In the genomic region with DNA sequence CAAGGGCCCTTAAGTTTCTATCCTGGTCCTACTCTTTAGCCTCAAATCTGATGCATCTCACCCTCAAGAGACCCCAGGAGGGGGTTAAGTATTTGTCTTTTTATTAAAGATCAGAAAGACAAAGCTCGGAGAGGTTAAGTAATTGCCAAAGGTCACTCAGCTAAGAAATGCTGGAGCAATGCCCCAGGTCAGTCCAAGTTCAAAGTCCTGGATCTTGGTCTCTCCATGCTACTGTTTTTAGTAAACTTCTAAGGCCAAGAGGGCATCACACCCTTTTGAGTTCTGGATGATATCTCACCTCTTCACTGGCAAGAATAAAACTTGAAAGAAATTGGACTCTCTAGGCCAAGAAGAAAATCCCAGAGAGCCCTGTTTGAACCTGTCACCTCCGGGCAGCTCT, we compare ENCODE assay signal across 10 cellular contexts.
"Had no signal": no experiment of that assay in that cellular context is flagged by ENCODE, and none has a peak within 500 bp of the region (broad histone marks: within the 10 kb centered on the region; RNA-seq: fewer than 3 reads in every experiment).

No MANE protein-coding gene starts in this region.

- H3K4me3 Mint-ChIP-seq: activated CD4-positive, alpha-beta memory T cell treated with anti-CD3 and anti-CD28 coated beads, Interleukin-2, amount 10 ng/mL, durations not matched to agents 7 days and 5 days; activated T-cell treated with anti-CD3 and anti-CD28 coated beads, Interleukin-2, amount 50 U/mL, for 72 hours; natural killer cell; stimulated activated effector memory CD8-positive, alpha-beta T cell treated with anti-CD3 and anti-CD28 coated beads, Interleukin-12 subunit alpha, Interleukin-12 subunit beta, amount 100 ng/mL, for 72 hours had no signal

- H3K36me3 ChIP-seq: ascending aorta, colonic mucosa, ovary, tibial nerve had no signal

- H3K9me3 ChIP-seq: ascending aorta, colonic mucosa, ovary, tibial nerve had no signal

- H3K27me3 ChIP-seq: ascending aorta, ovary, tibial nerve had no signal

- ATAC-seq: activated T-cell treated with anti-CD3 and anti-CD28 coated beads, Interleukin-2, amount 50 U/mL, for 72 hours; natural killer cell; stimulated activated effector memory CD8-positive, alpha-beta T cell treated with anti-CD3 and anti-CD28 coated beads, Interleukin-12 subunit alpha, Interleukin-12 subunit beta, amount 100 ng/mL, for 72 hours had no signal

- DNase-seq: activated CD4-positive, alpha-beta memory T cell treated with anti-CD3 and anti-CD28 coated beads, Interleukin-2, amount 10 ng/mL, durations not matched to agents 7 days and 5 days; activated T-cell treated with anti-CD3 and anti-CD28 coated beads, Interleukin-2, amount 50 U/mL, for 72 hours; colonic mucosa; kidney glomerular epithelial cell; natural killer cell; ovary; T-helper 9 cell had no signal

- H3K9me3 Mint-ChIP-seq: activated CD4-positive, alpha-beta memory T cell treated with anti-CD3 and anti-CD28 coated beads, Interleukin-2, amount 10 ng/mL, durations not matched to agents 7 days and 5 days had no signal

- H3K27ac Mint-ChIP-seq: activated CD4-positive, alpha-beta memory T cell treated with anti-CD3 and anti-CD28 coated beads, Interleukin-2, amount 10 ng/mL, durations not matched to agents 7 days and 5 days; activated T-cell treated with anti-CD3 and anti-CD28 coated beads, Interleukin-2, amount 50 U/mL, for 72 hours; natural killer cell; stimulated activated effector memory CD8-positive, alpha-beta T cell treated with anti-CD3 and anti-CD28 coated beads, Interleukin-12 subunit alpha, Interleukin-12 subunit beta, amount 100 ng/mL, for 72 hours had no signal

- H3K27ac ChIP-seq: colonic mucosa, ovary had no signal

- H3K36me3 Mint-ChIP-seq: natural killer cell; stimulated activated effector memory CD8-positive, alpha-beta T cell treated with anti-CD3 and anti-CD28 coated beads, Interleukin-12 subunit alpha, Interleukin-12 subunit beta, amount 100 ng/mL, for 72 hours had no signal

- H3K4me1 ChIP-seq: ascending aorta, colonic mucosa had no signal

- H3K4me1 Mint-ChIP-seq: activated CD4-positive, alpha-beta memory T cell treated with anti-CD3 and anti-CD28 coated beads, Interleukin-2, amount 10 ng/mL, durations not matched to agents 7 days and 5 days; natural killer cell; stimulated activated effector memory CD8-positive, alpha-beta T cell treated with anti-CD3 and anti-CD28 coated beads, Interleukin-12 subunit alpha, Interleukin-12 subunit beta, amount 100 ng/mL, for 72 hours had no signal
